ENCODE assay signal across 8 cellular contexts in genomic region chr4:163331629-163332360, GRCh38. TPM values are rescaled to one million over a fixed set of nuclear protein-coding genes. Genes with fewer than 3 reads are reported as not detected.
DNase-seq lines count a peak whose midpoint lies in the region; ATAC-seq, FAIRE-seq and TF ChIP-seq lines count a peak whose summit lies in the region.

No MANE protein-coding gene starts in this region.

- TF ChIP-seq CTCF in liver (IDR thresholded peaks at IDR 0.05; ENCODE audit: low read depth, low read length, missing input control) (no peak), HepG2 (CRISPR knock-in tag; IDR thresholded peaks at IDR 0.05) (no peak), astrocyte of the cerebellum (IDR thresholded peaks at IDR 0.05; ENCODE audit: low read depth, low read length, missing control alignments) (peak; percentile 17)

- TF ChIP-seq RAD21 in liver (IDR thresholded peaks at IDR 0.05) (peak in 1 of 2 donors; percentile 10), HepG2 (CRISPR knock-in tag; IDR thresholded peaks at IDR 0.05) (no peak)

- peak overlapping the region; percentile 16 to 45 for H3K27ac ChIP-seq in liver (ENCODE audit: low read depth in 1 of 2, low read length in 2 of 2)
- no peak overlapping the region for H3K27ac ChIP-seq in HepG2 (ENCODE audit: extremely low read length, insufficient read depth, low read length)
- H3K27ac ChIP-seq in iPS-18a (ENCODE audit: low read length) = no peak overlapping the region
- H3K27ac ChIP-seq in skeletal muscle tissue (ENCODE audit: low read depth, low read length) = no peak overlapping the region

- no peak for DNase-seq in HepG2 (ENCODE audit: low spot score)
- DNase-seq in astrocyte of the cerebellum (ENCODE audit: low read depth) = no peak
- no peak for DNase-seq in DMS153 (lab: John Stamatoyannopoulos, UW)
- no peak for DNase-seq in activated CD4-positive, alpha-beta T cell treated with anti-CD3 and anti-CD28 coated beads for 1 hour

- H2AFZ ChIP-seq in HepG2 (ENCODE audit: low read length) = no peak overlapping the region

- no TSS peak for BruUV-seq in HepG2 (replicated peaks; lab: Mats Ljungman, UMichigan)

- H3K9me3 ChIP-seq in liver (ENCODE audit: control insufficient read depth in 4 of 4, low read length in 3 of 4) (no peaks in the 10 kb centered on the region), HepG2 (ENCODE audit: low read length) (no peaks in the 10 kb centered on the region), iPS-18a (ENCODE audit: control insufficient read depth, low read depth, low read length) (no peaks in the 10 kb centered on the region), skeletal muscle tissue (ENCODE audit: control insufficient read depth in 3 of 3, low read length in 3 of 3) (no peaks in the 10 kb centered on the region)

- H3K4me1 ChIP-seq in liver (ENCODE audit: control insufficient read depth in 4 of 4, insufficient read depth in 4 of 4, low read length in 3 of 4) (peaks cover 6 to 16% (median 12%) of the 10 kb centered on the region in 4 donors), HepG2 (ENCODE audit: insufficient read depth, low read length) (no peaks in the 10 kb centered on the region), iPS-18a (ENCODE audit: control insufficient read depth, low read depth, low read length) (peaks cover 8% of the 10 kb centered on the region), skeletal muscle tissue (ENCODE audit: control insufficient read depth in 3 of 3, insufficient read depth in 3 of 3, low read length in 3 of 3) (peaks cover 5 to 9% (median 6%) of the 10 kb centered on the region in 3 donors)

- no peaks in the 10 kb centered on the region for H3K79me2 ChIP-seq in HepG2 (ENCODE audit: insufficient read depth, low read length)

- no peaks in the 10 kb centered on the region for H4K20me1 ChIP-seq in HepG2 (ENCODE audit: insufficient read depth, low read length)

- ATAC-seq in HepG2 = no peak
- ATAC-seq in HG02870 (IDR thresholded peaks at IDR 0.05; ENCODE audit: unreplicated experiment) = no peak

- POLR2A ChIA-PET in HepG2 (lab: Yijun Ruan, JAX) = no interaction called here

- H3K9ac ChIP-seq in liver (ENCODE audit: low read depth in 1 of 2, low read length in 2 of 2) = no peak overlapping the region
- no peak overlapping the region for H3K9ac ChIP-seq in HepG2 (ENCODE audit: insufficient read depth, low read depth, low read length)
- H3K9ac ChIP-seq in iPS-18a (ENCODE audit: low read length) = peak overlapping the region; percentile 64
- H3K9ac ChIP-seq in skeletal muscle tissue (ENCODE audit: low read depth in 1 of 3, low read length in 3 of 3) = peak overlapping the region; percentile 36 to 73 (median 70)

- H3K4me3 ChIP-seq in liver (ENCODE audit: low read depth in 1 of 3, low read length in 3 of 3) (peak overlapping the region in 2 of 3 donors; percentile 57 to 71), HepG2 (replicated peaks in 1 of 3; ENCODE audit: insufficient read depth in 1 of 3, low read depth in 2 of 3, low read length in 3 of 3) (no peak overlapping the region), astrocyte of the cerebellum (ENCODE audit: low read depth, low read length) (peak overlapping the region; percentile 52), iPS-18a (ENCODE audit: low read length) (peak overlapping the region; percentile 89), skeletal muscle tissue (ENCODE audit: low read length in 3 of 3) (peak overlapping the region; percentile 72 to 87 (median 78))

- in situ Hi-C loops in HepG2 (cut with HindIII; ENCODE audit: extremely low pct_ligation_motif_present, low pct_unique_long_range_greater_than_20kb) = no loop called here
- in situ Hi-C loops in astrocyte of the cerebellum (cut with HindIII; ENCODE audit: low sequenced_read_pairs) = loop anchor here (25.0 kb wide), 1 partner anchor 844 kb away; no protein-coding TSS in a partner anchor

- intact Hi-C loops in HepG2 (cut with micrococcal nuclease; ENCODE audit: unreplicated experiment) = loop anchor here (1.0 to 5.0 kb wide), 2 partner anchors 219 to 283 kb away; no protein-coding TSS in a partner anchor

- no peak for TF ChIP-seq POLR2A in HepG2 (IDR thresholded peaks at IDR 0.05; ENCODE audit: insufficient read depth in 1 of 2, low read depth in 2 of 2, low read length in 2 of 2)

- TF ChIP-seq EP300 in HepG2 (IDR thresholded peaks at IDR 0.05; ENCODE audit: low read depth in 2 of 2, low read length in 2 of 2) (no peak), HepG2 (CRISPR knock-in tag; IDR thresholded peaks at IDR 0.05; ENCODE audit: borderline replicate concordance) (no peak)

- H3K36me3 ChIP-seq in liver (ENCODE audit: control insufficient read depth in 4 of 4, insufficient read depth in 3 of 4, low read depth in 1 of 4, low read length in 3 of 4) (no peaks in the 10 kb centered on the region), HepG2 (replicated peaks in 1 of 2; ENCODE audit: control insufficient read depth in 1 of 2, insufficient read depth in 2 of 2, low read length in 2 of 2) (no peaks in the 10 kb centered on the region), iPS-18a (ENCODE audit: control insufficient read depth, low read depth, low read length) (no peaks in the 10 kb centered on the region), skeletal muscle tissue (ENCODE audit: control insufficient read depth in 3 of 3, insufficient read depth in 3 of 3, low read length in 3 of 3) (no peaks in the 10 kb centered on the region)

- no peak overlapping the region for H3K4me2 ChIP-seq in HepG2 (ENCODE audit: low read depth, low read length)

- CTCF ChIA-PET in HepG2 (lab: Yijun Ruan, JAX; ENCODE audit: low intra/inter-chr PET ratio, low total read pairs) = no interaction called here

- FAIRE-seq in HepG2 (lab: Jason Lieb, UNC) = no peak

- H3K27me3 ChIP-seq in liver (ENCODE audit: control insufficient read depth in 4 of 4, insufficient read depth in 4 of 4, low read length in 3 of 4) = peaks cover 0 to 14% (median 4%) of the 10 kb centered on the region in 4 donors
- no peaks in the 10 kb centered on the region for H3K27me3 ChIP-seq in HepG2 (ENCODE audit: control insufficient read depth in 1 of 2, insufficient read depth in 2 of 2, low read length in 2 of 2)
- peaks cover 21% of the 10 kb centered on the region for H3K27me3 ChIP-seq in iPS-18a (ENCODE audit: control insufficient read depth, insufficient read depth, low read length)
- peaks cover 5 to 20% (median 10%) of the 10 kb centered on the region in 3 donors for H3K27me3 ChIP-seq in skeletal muscle tissue (ENCODE audit: control insufficient read depth in 3 of 3, insufficient read depth in 3 of 3, low read length in 3 of 3)

- WGBS in liver = 3% methylated on average over 58 of the region's 58 CpGs
- 89% methylated on average over 52 of the region's 58 CpGs for WGBS in HepG2 (ENCODE audit: low lambda C conversion rate)

RNA-seq across cellular contexts. Expression of gene NPY1R, which starts 0.6 kb away (rescaled TPM):
- total RNA-seq in liver (10 to 100 TPM in 1 of 2 donors, 1 to 10 TPM in 1; 2.4 to 12.8 TPM), HepG2 (2016; rRNA removed; fragmentation: Illumina TruSeq; extraction: Trizol) (not detected in 2 replicates), skeletal muscle tissue (9.9 TPM)
- polyA plus RNA-seq in liver (1 to 10 TPM; 6.2 TPM), HepG2 (2011; rRNA removed) (not detected in 2 replicates)
- total RNA-seq in HepG2 (2016; cell fraction: cytosol; rRNA removed; fragmentation: Illumina TruSeq; extraction: Trizol; ENCODE audit: low read depth) = not detected in 2 replicates
- not detected in 2 replicates for total RNA-seq in HepG2 (2016; cell fraction: insoluble cytoplasmic fraction; rRNA removed; fragmentation: Illumina TruSeq; extraction: Trizol)
- total RNA-seq in HepG2 (2016; cell fraction: membrane; rRNA removed; fragmentation: Illumina TruSeq; extraction: Trizol) = not detected in 2 replicates
- total RNA-seq in HepG2 (2016; cell fraction: nucleus; rRNA removed; fragmentation: Illumina TruSeq; extraction: Trizol) = not detected in 2 replicates
- not detected in 2 replicates for polyA plus RNA-seq in HepG2 (2011; cell fraction: cytosol; rRNA removed)
- not detected in 2 replicates for polyA plus RNA-seq in HepG2 (2011; cell fraction: nucleus; rRNA removed)
- not detected in 2 replicates for polyA plus RNA-seq in HepG2 (2012)
- not detected in 2 replicates for polyA plus RNA-seq in HepG2 (2016; cell fraction: cytosol; fragmentation: Illumina TruSeq; extraction: Trizol; ENCODE audit: low read depth)
- polyA plus RNA-seq in HepG2 (2016; cell fraction: insoluble cytoplasmic fraction; fragmentation: Illumina TruSeq; extraction: Trizol; ENCODE audit: low read depth) = not detected in 2 replicates
- polyA plus RNA-seq in HepG2 (2016; cell fraction: membrane; fragmentation: Illumina TruSeq; extraction: Trizol; ENCODE audit: low read depth) = not detected in 2 replicates
- polyA plus RNA-seq in HepG2 (2016; cell fraction: nucleus; fragmentation: Illumina TruSeq; extraction: Trizol; ENCODE audit: insufficient read depth, low read depth) = not detected in 2 replicates
- not detected in 2 replicates for polyA minus RNA-seq in HepG2 (2011; rRNA and poly(A)+ RNA removed; ENCODE audit: low replicate concordance)
- polyA minus RNA-seq in HepG2 (2011; cell fraction: cytosol; rRNA and poly(A)+ RNA removed) = not detected in 2 replicates
- not detected in 2 replicates for polyA minus RNA-seq in HepG2 (2011; cell fraction: nucleus; rRNA and poly(A)+ RNA removed)

RNA-seq across cellular contexts. Expression of gene NPY5R, which starts 11.9 kb away (rescaled TPM):
- under 1 TPM; 0.28 to 0.50 TPM for total RNA-seq in liver
- under 1 TPM; 0.24 to 0.51 TPM for polyA plus RNA-seq in liver
- not detected in 2 replicates for total RNA-seq in HepG2 (2016; rRNA removed; fragmentation: Illumina TruSeq; extraction: Trizol)
- not detected in 2 replicates for total RNA-seq in HepG2 (2016; cell fraction: cytosol; rRNA removed; fragmentation: Illumina TruSeq; extraction: Trizol; ENCODE audit: low read depth)
- not detected in 2 replicates for total RNA-seq in HepG2 (2016; cell fraction: insoluble cytoplasmic fraction; rRNA removed; fragmentation: Illumina TruSeq; extraction: Trizol)
- not detected in 2 replicates for total RNA-seq in HepG2 (2016; cell fraction: membrane; rRNA removed; fragmentation: Illumina TruSeq; extraction: Trizol)
- total RNA-seq in HepG2 (2016; cell fraction: nucleus; rRNA removed; fragmentation: Illumina TruSeq; extraction: Trizol) = not detected in 2 replicates
- not detected in 2 replicates for polyA plus RNA-seq in HepG2 (2011; rRNA removed)
- polyA plus RNA-seq in HepG2 (2011; cell fraction: cytosol; rRNA removed) = not detected in 2 replicates
- not detected in 2 replicates for polyA plus RNA-seq in HepG2 (2011; cell fraction: nucleus; rRNA removed)
- polyA plus RNA-seq in HepG2 (2012) = not detected in 2 replicates
- polyA plus RNA-seq in HepG2 (2016; cell fraction: cytosol; fragmentation: Illumina TruSeq; extraction: Trizol; ENCODE audit: low read depth) = not detected in 2 replicates
- polyA plus RNA-seq in HepG2 (2016; cell fraction: insoluble cytoplasmic fraction; fragmentation: Illumina TruSeq; extraction: Trizol; ENCODE audit: low read depth) = not detected in 2 replicates
- polyA plus RNA-seq in HepG2 (2016; cell fraction: membrane; fragmentation: Illumina TruSeq; extraction: Trizol; ENCODE audit: low read depth) = not detected in 2 replicates
- polyA plus RNA-seq in HepG2 (2016; cell fraction: nucleus; fragmentation: Illumina TruSeq; extraction: Trizol; ENCODE audit: insufficient read depth, low read depth) = not detected in 2 replicates
- polyA minus RNA-seq in HepG2 (2011; rRNA and poly(A)+ RNA removed; ENCODE audit: low replicate concordance) = not detected in 2 replicates
- not detected in 2 replicates for polyA minus RNA-seq in HepG2 (2011; cell fraction: cytosol; rRNA and poly(A)+ RNA removed)
- not detected in 2 replicates for polyA minus RNA-seq in HepG2 (2011; cell fraction: nucleus; rRNA and poly(A)+ RNA removed)
- total RNA-seq in skeletal muscle tissue = not detected

Comparison
In these comparisons a context has a peak if more than half of its experiments do, and no peak if none do; other contexts are left out.
1. H3K27ac ChIP-seq: peak in liver (2 of 2); none in HepG2 (single experiment), iPS-18a (single experiment) and skeletal muscle tissue (single experiment).
2. H3K4me3 ChIP-seq: peak in liver (2 of 3), astrocyte of the cerebellum (single experiment), iPS-18a (single experiment) and skeletal muscle tissue (3 of 3); none in HepG2 (0 of 3).
3. H3K9ac ChIP-seq: peak in iPS-18a (single experiment) and skeletal muscle tissue (3 of 3); none in liver (0 of 2) and HepG2 (single experiment).